16 cellular contexts compared by ENCODE assay signal in the genomic region with DNA sequence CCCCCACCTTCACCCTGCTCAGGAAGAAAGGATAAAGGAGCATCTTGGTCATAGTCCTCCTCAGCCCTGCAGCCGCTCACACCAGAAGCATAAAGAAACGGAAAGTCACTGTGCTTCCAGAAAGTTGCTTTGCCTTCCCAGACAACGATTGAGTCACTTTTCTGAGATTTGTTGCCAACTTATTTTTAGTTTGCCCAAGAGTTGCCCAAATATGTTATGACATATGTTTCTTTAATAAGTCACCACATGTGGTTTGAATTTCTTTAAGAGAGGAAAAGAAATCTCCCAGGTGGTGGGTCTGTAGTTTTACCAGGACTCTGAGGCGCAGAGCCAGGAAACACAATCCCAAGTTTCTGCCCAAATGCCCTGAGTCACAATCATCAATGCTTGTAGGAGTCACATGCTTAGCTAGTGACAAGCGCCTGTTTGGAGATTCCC.
DNase-seq lines count a peak whose midpoint lies in the region; ATAC-seq, FAIRE-seq and TF ChIP-seq lines count a peak whose summit lies in the region.
"Had no signal": no experiment of that assay in that cellular context is flagged by ENCODE, and none has a peak within 500 bp of the region (broad histone marks: within the 10 kb centered on the region; RNA-seq: fewer than 3 reads in every experiment).

No MANE protein-coding gene starts in this region.

- H3K36me3 ChIP-seq in brain microvascular endothelial cell (replicated peaks) (no peaks in the 10 kb centered on the region), keratinocyte (ENCODE audit: control insufficient read depth in 2 of 2, extremely low read depth in 1 of 2, insufficient read depth in 2 of 2, low read length in 2 of 2) (no peaks in the 10 kb centered on the region)

- no peak for DNase-seq in Right ventricle myocardium inferior (ENCODE audit: missing footprints)
- DNase-seq in cardiac septum (ENCODE audit: low spot score) = no peak
- peak; percentile 67 for DNase-seq in brain microvascular endothelial cell
- DNase-seq in keratinocyte (ENCODE audit: low read depth, low spot score) = no peak
- DNase-seq in NCI-H2107 treated with DMSO at 0.1 percent for 48 hours (lab: John Stamatoyannopoulos, UW; ENCODE audit: unreplicated experiment) = no peak
- DNase-seq in GM10266 (ENCODE audit: extremely low spot score) = no peak
- DNase-seq in CD1c-positive myeloid dendritic cell (ENCODE audit: extremely low spot score) = no peak
- no peak for DNase-seq in activated gamma-delta T cell treated with Interleukin-2 at 50 U/mL for 16 hours
- DNase-seq: activated T-cell treated with anti-CD3 and anti-CD28 coated beads for 4 hours; central memory CD4-positive, alpha-beta T cell; naive B cell; NCI-H526; stimulated activated CD4-positive, alpha-beta T cell treated with anti-CD3 and anti-CD28 coated beads, Interleukin-4, amount 100 ng/mL, for 1 hour; testis had no signal

- peak; percentile 38 for ATAC-seq in Right ventricle myocardium inferior

- in situ Hi-C loops in brain microvascular endothelial cell (cut with HindIII; ENCODE audit: low pct_ligation_motif_present, low sequenced_read_pairs) = loop anchor here (25.0 kb wide), 1 partner anchor 223 kb away; no protein-coding TSS in a partner anchor

- H2AFZ ChIP-seq in keratinocyte (ENCODE audit: control insufficient read depth, low read length) = no peak overlapping the region

- H3K27me3 ChIP-seq in brain microvascular endothelial cell (replicated peaks) (no peaks in the 10 kb centered on the region), keratinocyte (ENCODE audit: control insufficient read depth, extremely low read depth, insufficient read depth, low read length) (peaks cover 3% of the 10 kb centered on the region)
- H3K27me3 ChIP-seq: testis had no signal

- dilution Hi-C loops in keratinocyte (cut with MboI; ENCODE audit: extremely low pct_ligation_motif_present, low sequenced_read_pairs) = no loop called here

- H3K4me3 ChIP-seq in brain microvascular endothelial cell (ENCODE audit: low read depth, low read length) (no peak overlapping the region), keratinocyte (ENCODE audit: control insufficient read depth in 2 of 3, extremely low read depth in 1 of 3, insufficient read depth in 2 of 3, low read depth in 1 of 3, low read length in 3 of 3) (no peak overlapping the region)
- H3K4me3 ChIP-seq: testis had no signal

- no peaks in the 10 kb centered on the region for H4K20me1 ChIP-seq in keratinocyte (ENCODE audit: control insufficient read depth, extremely low read depth, insufficient read depth, low read length)

- no peaks in the 10 kb centered on the region for H3K9me1 ChIP-seq in keratinocyte (ENCODE audit: control insufficient read depth, extremely low read depth, insufficient read depth, low read length)

- H3K4me2 ChIP-seq in keratinocyte (ENCODE audit: control insufficient read depth, extremely low read depth, insufficient read depth, low read depth, low read length) = peak overlapping the region; percentile 8
- H3K4me2 ChIP-seq: KMS-11 had no signal

- no peak for FAIRE-seq in keratinocyte (lab: Jason Lieb, UNC)
- FAIRE-seq: A204.1 had no signal

- no peaks in the 10 kb centered on the region for H3K79me2 ChIP-seq in keratinocyte (ENCODE audit: control insufficient read depth, insufficient read depth, low read length)

- no peak for TF ChIP-seq CTCF in brain microvascular endothelial cell (IDR thresholded peaks at IDR 0.05; ENCODE audit: low read depth, low read length, missing control alignments)
- no peak for TF ChIP-seq CTCF in keratinocyte (optimal IDR thresholded peaks at IDR 0.05 in 1 of 3, IDR thresholded peaks at IDR 0.05 in 1 of 3, conservative IDR thresholded peaks at IDR 0.05 in 1 of 3; ENCODE audit: extremely low read depth in 1 of 3, insufficient read depth in 2 of 3, low read length in 3 of 3)
- TF ChIP-seq CTCF in GM10266 (IDR thresholded peaks at IDR 0.05; ENCODE audit: control insufficient read depth, insufficient read depth, low read depth, missing control alignments) = no peak

- H3K9me3 ChIP-seq in keratinocyte (ENCODE audit: control insufficient read depth, low read depth, low read length) = peaks cover 2% of the 10 kb centered on the region
- H3K9me3 ChIP-seq: testis had no signal

- H3K27ac ChIP-seq in brain microvascular endothelial cell (no peak overlapping the region), keratinocyte (ENCODE audit: control insufficient read depth, insufficient read depth, low read length) (no peak overlapping the region)
- H3K27ac ChIP-seq: KMS-11, testis had no signal

- H3K9ac ChIP-seq in keratinocyte (ENCODE audit: control insufficient read depth, extremely low read depth, insufficient read depth, low read length) = no peak overlapping the region
- H3K9ac ChIP-seq: KMS-11 had no signal

- no peaks in the 10 kb centered on the region for H3K4me1 ChIP-seq in keratinocyte (ENCODE audit: control insufficient read depth, extremely low read depth, insufficient read depth, low read length)
- H3K4me1 ChIP-seq: testis had no signal

- intact Hi-C loops in Right ventricle myocardium inferior (cut with DNase I) (loop anchor here (5.0 kb wide), 1 partner anchor 63 kb away; a partner anchor contains a TSS), cardiac septum (cut with DNase I) (no loop called here)
